ENCODE assay signal across 8 cellular contexts in the genomic region with DNA sequence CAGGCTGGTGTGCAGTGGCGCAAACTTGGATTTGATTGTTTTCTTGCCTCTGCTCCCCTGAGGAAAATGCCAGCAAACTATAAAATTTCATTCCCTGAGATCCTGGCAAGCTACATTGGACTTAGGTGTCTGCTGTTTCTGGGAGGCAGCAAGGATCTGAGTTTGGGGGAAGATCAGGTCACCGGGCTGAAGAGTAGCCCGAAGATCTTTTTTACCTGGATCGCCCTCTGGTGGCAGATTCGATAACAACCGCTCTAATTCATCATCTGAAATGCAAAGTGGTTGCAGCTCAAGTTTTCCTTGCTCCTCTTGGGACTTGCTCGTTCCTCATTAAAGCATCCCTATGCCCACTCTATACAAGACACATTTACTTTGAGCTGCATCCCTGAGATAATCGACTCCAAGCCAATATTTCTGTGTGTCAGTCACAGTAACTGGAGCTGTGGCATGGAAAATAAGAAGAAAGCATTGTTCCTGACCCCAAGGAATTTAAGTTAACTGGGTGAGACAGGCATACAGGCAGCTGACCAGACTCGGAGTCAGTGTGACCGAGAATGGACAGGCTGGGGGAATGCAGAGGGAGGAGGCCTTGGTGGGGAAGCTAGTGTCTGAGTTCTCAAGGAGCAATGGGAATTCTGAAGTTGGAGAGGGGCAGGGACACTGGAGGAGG.
A peak's percentile ranks its signal among the peaks of the same experiment; 100 is the strongest.
DNase-seq lines count a peak whose midpoint lies in the region; ATAC-seq, FAIRE-seq and TF ChIP-seq lines count a peak whose summit lies in the region.

No MANE protein-coding gene starts in this region.

- H3K9me3 ChIP-seq in thyroid gland, result no peaks in the 10 kb centered on the region

- H3K27me3 ChIP-seq in thyroid gland, result no peaks in the 10 kb centered on the region

- no peak overlapping the region for H3K27ac Mint-ChIP-seq in natural killer cell

- TF ChIP-seq CTCF in AG10803 (conservative IDR thresholded peaks at IDR 0.05; ENCODE audit: low read length) (peak; percentile 83), epithelial cell of proximal tubule (conservative IDR thresholded peaks at IDR 0.05; ENCODE audit: low read depth, low read length) (peak; percentile 73), natural killer cell (IDR thresholded peaks at IDR 0.05) (peak; percentile 85), thyroid gland (IDR thresholded peaks at IDR 0.05) (peak in 5 of 6 experiments; percentile 25 to 74 (median 47))

- H3K4me3 ChIP-seq in AG10803 (ENCODE audit: low read length) (no peak overlapping the region), epithelial cell of proximal tubule (ENCODE audit: low read depth, low read length) (no peak overlapping the region), thyroid gland (replicated peaks in 1 of 3) (no peak overlapping the region)

- no peaks in the 10 kb centered on the region for H3K9me3 Mint-ChIP-seq in natural killer cell

- H3K4me3 Mint-ChIP-seq in natural killer cell, result no peak overlapping the region

- H3K4me1 ChIP-seq in thyroid gland, result no peaks in the 10 kb centered on the region

- no peaks in the 10 kb centered on the region for H3K4me1 Mint-ChIP-seq in natural killer cell

- H3K27ac ChIP-seq in thyroid gland, result no peak overlapping the region

- H3K36me3 Mint-ChIP-seq in natural killer cell, result no peaks in the 10 kb centered on the region

- peak in 1 of 3 donors; percentile 67 for ATAC-seq in natural killer cell
- no peak for ATAC-seq in HG03095 (IDR thresholded peaks at IDR 0.05; ENCODE audit: unreplicated experiment)

- H3K36me3 ChIP-seq in thyroid gland, result no peaks in the 10 kb centered on the region

- TF ChIP-seq POLR2A in thyroid gland (IDR thresholded peaks at IDR 0.05), result no peak

- FAIRE-seq in GM18507 (lab: Jason Lieb, UNC), result peak; percentile 83

- H3K27me3 Mint-ChIP-seq in natural killer cell (ENCODE audit: low read depth in 2 of 2), result peaks cover 3 to 39% of the 10 kb centered on the region in 2 donors

- DNase-seq in AG10803 (ENCODE audit: low read depth), result peak; percentile 27
- DNase-seq in GM18507 (ENCODE audit: extremely low spot score, insufficient read length, low read depth), result peak; percentile 30
- DNase-seq in NCI-H460 (ENCODE audit: extremely low read depth, low read depth), result peak; percentile 54
- DNase-seq in activated CD8-positive, alpha-beta memory T cell treated with anti-CD3 and anti-CD28 coated beads for 4 hours (ENCODE audit: low read depth in 2 of 2), result peak; percentile 5 to 15
- no peak for DNase-seq in epithelial cell of proximal tubule (ENCODE audit: low read depth)
- DNase-seq in natural killer cell, result peak; percentile 45
- DNase-seq in thyroid gland, result peak; percentile 49 to 67

- WGBS in thyroid gland, 2 donors, result 15 to 17% methylated on average over 10 of the region's 10 CpGs

- intact Hi-C loops in natural killer cell (cut with micrococcal nuclease), result loop anchor here (1.0 kb wide), 1 partner anchor 243 kb away; no protein-coding TSS in a partner anchor
- intact Hi-C loops in thyroid gland (cut with DNase I), result no loop called here
